20 cellular contexts compared by ENCODE assay signal in the genomic region with DNA sequence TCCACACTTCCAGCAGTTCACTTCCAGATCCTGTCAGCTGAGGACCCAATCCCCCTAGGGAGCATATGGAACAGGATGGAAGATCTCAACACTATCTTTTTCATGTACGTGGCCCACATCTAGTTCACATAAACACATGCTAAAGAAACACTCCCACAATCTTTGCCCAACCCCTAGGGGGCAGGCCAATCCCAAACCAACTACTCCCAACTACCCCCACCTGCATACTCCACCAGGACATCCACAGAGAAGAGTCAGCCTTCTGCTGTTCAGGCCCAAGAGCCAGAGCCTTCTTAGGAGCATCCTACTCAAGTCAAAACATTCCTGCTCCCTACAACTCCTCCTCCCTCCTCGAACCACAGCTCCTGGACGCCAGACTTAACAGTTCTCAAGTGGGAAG. TPM values are rescaled to one million over a fixed set of nuclear protein-coding genes. Genes with fewer than 3 reads are reported as not detected.
DNase-seq lines count a peak whose midpoint lies in the region; ATAC-seq, FAIRE-seq and TF ChIP-seq lines count a peak whose summit lies in the region.
"Had no signal": no experiment of that assay in that cellular context is flagged by ENCODE, and none has a peak within 500 bp of the region (broad histone marks: within the 10 kb centered on the region; RNA-seq: fewer than 3 reads in every experiment).

No MANE protein-coding gene starts in this region.

- no peak overlapping the region for H3K4ac ChIP-seq in H9 (ENCODE audit: low read depth, low read length)

- no peak overlapping the region for H4K5ac ChIP-seq in H9 (ENCODE audit: insufficient read length, low read depth, low read length)

- H3K27ac Mint-ChIP-seq in H9: no peak overlapping the region
- H3K27ac Mint-ChIP-seq: activated naive CD8-positive, alpha-beta T cell treated with anti-CD3 and anti-CD28 coated beads for 36 hours; CD4-positive, CD25-positive, alpha-beta regulatory T cell; effector memory CD8-positive, alpha-beta T cell had no signal

- H3K4me3 ChIP-seq in K562 (no peak overlapping the region), liver (ENCODE audit: low read depth in 1 of 3, low read length in 3 of 3) (no peak overlapping the region), spleen (no peak overlapping the region)
- H3K4me3 ChIP-seq: SK-N-MC had no signal

- no peak overlapping the region; a peak in 1 of 5 replicates for H3K4me3 Mint-ChIP-seq in H9
- H3K4me3 Mint-ChIP-seq: activated naive CD8-positive, alpha-beta T cell treated with anti-CD3 and anti-CD28 coated beads for 36 hours; CD4-positive, CD25-positive, alpha-beta regulatory T cell; effector memory CD8-positive, alpha-beta T cell had no signal

- H4K91ac ChIP-seq in H9 (ENCODE audit: insufficient read length, low read depth, low read length): no peak overlapping the region

- POLR2A ChIA-PET in K562 (lab: Yijun Ruan, JAX): no interaction called here

- no peak overlapping the region for H2BK20ac ChIP-seq in H9 (ENCODE audit: low read depth, low read length, poor library complexity, severe bottlenecking)

- WGBS in H9 (ENCODE audit: extremely low coverage, insufficient read length, low lambda C conversion rate): no CpG with 5 or more reads among the region's 3 CpGs
- WGBS in K562 (ENCODE audit: insufficient coverage, low coverage, missing lambda C conversion rate): 0% methylated on average over 3 of the region's 3 CpGs
- 67% methylated on average over 3 of the region's 3 CpGs for WGBS in liver
- 45 to 53% (median 48%) methylated on average over 3 of the region's 3 CpGs for WGBS in spleen, 5 donors

- no TSS peak for BruUV-seq in K562 (replicated peaks; lab: Mats Ljungman, UMichigan)

- H3K14ac ChIP-seq in H9 (ENCODE audit: insufficient read depth, low read length): no peak overlapping the region

- peaks cover 10 to 12% of the 10 kb centered on the region in 2 experiments for H3K9me3 Mint-ChIP-seq in H9
- H3K9me3 Mint-ChIP-seq: activated naive CD8-positive, alpha-beta T cell treated with anti-CD3 and anti-CD28 coated beads for 36 hours; effector memory CD8-positive, alpha-beta T cell had no signal

- H3K23ac ChIP-seq in H9 (ENCODE audit: insufficient read length, low read depth, low read length): no peak overlapping the region

- H2AFZ ChIP-seq in H9 (ENCODE audit: low read length) (no peak overlapping the region), K562 (ENCODE audit: low read depth, low read length) (no peak overlapping the region)

- H3K4me1 ChIP-seq in H9 (ENCODE audit: insufficient read depth, low read length) (peaks cover 6% of the 10 kb centered on the region; the same call in 1 of the 2 replicates), K562 (replicated peaks in 1 of 2; ENCODE audit: control insufficient read depth in 2 of 2, insufficient read depth in 2 of 2, low read length in 2 of 2) (no peaks in the 10 kb centered on the region), liver (ENCODE audit: control insufficient read depth in 4 of 4, insufficient read depth in 4 of 4, low read length in 3 of 4) (peaks cover 0 to 12% (median 5%) of the 10 kb centered on the region in 4 donors), spleen (peaks cover 0 to 10% (median 0%) of the 10 kb centered on the region in 6 donors)

- TF ChIP-seq EP300 in K562 (IDR thresholded peaks at IDR 0.05; ENCODE audit: low read length): no peak

- H3K9ac ChIP-seq in H9 (ENCODE audit: extremely low read depth, insufficient read length, low read length): no peak overlapping the region
- no peak overlapping the region for H3K9ac ChIP-seq in K562 (ENCODE audit: insufficient read depth in 1 of 2, low read depth in 2 of 2, low read length in 2 of 2)
- no peak overlapping the region for H3K9ac ChIP-seq in liver (ENCODE audit: low read depth in 1 of 2, low read length in 2 of 2)

- no peak overlapping the region for H3K56ac ChIP-seq in H9 (ENCODE audit: insufficient read length, low read depth, low read length)

- ATAC-seq in K562: peak; percentile 82
- ATAC-seq in GM21576 (IDR thresholded peaks at IDR 0.05; ENCODE audit: unreplicated experiment): no peak
- ATAC-seq: activated CD4-positive, CD25-positive, alpha-beta regulatory T cell treated with anti-CD3 and anti-CD28 coated beads, Interleukin-2, amount 50 U/mL, for 24 hours; effector memory CD8-positive, alpha-beta T cell; Panc1 had no signal

- no peak overlapping the region for H3K18ac ChIP-seq in H9 (ENCODE audit: insufficient read length, low read depth, low read length)

- TF ChIP-seq CTCF in H9 (conservative IDR thresholded peaks at IDR 0.05): peak; percentile 53
- TF ChIP-seq CTCF in K562 (IDR thresholded peaks at IDR 0.05 in 2 of 3, conservative IDR thresholded peaks at IDR 0.05 in 1 of 3; ENCODE audit: insufficient read depth in 2 of 3, low read depth in 1 of 3, low read length in 3 of 3): peak; percentile 34 to 50 (median 48); a peak in 5 of 6 replicates
- TF ChIP-seq CTCF in liver (IDR thresholded peaks at IDR 0.05; ENCODE audit: low read depth, low read length, missing input control): no peak
- peak in 4 of 11 experiments; percentile 13 to 17 (median 15) for TF ChIP-seq CTCF in spleen (IDR thresholded peaks at IDR 0.05 in 8 of 11, conservative IDR thresholded peaks at IDR 0.05 in 3 of 11)

- H3K27me3 Mint-ChIP-seq in H9 (ENCODE audit: low read depth): no peaks in the 10 kb centered on the region; the same call in 1 of the 2 replicates
- H3K27me3 Mint-ChIP-seq: activated naive CD8-positive, alpha-beta T cell treated with anti-CD3 and anti-CD28 coated beads for 36 hours had no signal

- H3K23me2 ChIP-seq in H9 (ENCODE audit: insufficient read length, low read depth, low read length, poor library complexity, severe bottlenecking): no peaks in the 10 kb centered on the region

- H3K79me1 ChIP-seq in H9 (ENCODE audit: insufficient read depth, low read depth, low read length, poor library complexity, severe bottlenecking): no peaks in the 10 kb centered on the region

- TF ChIP-seq POLR2A in K562 (conservative IDR thresholded peaks at IDR 0.05) (no peak), spleen (IDR thresholded peaks at IDR 0.05) (no peak)

- H3K27ac ChIP-seq in H9 (ENCODE audit: insufficient read length, low read depth, low read length) (no peak overlapping the region), K562 (ENCODE audit: extremely low read depth, low read depth, low read length) (no peak overlapping the region), liver (ENCODE audit: low read depth in 1 of 2, low read length in 2 of 2) (no peak overlapping the region), spleen (no peak overlapping the region)
- H3K27ac ChIP-seq: SK-N-MC had no signal

- H2BK12ac ChIP-seq in H9 (ENCODE audit: insufficient read length, low read depth, low read length): no peak overlapping the region

- no peak overlapping the region for H2BK15ac ChIP-seq in H9 (ENCODE audit: low read depth, low read length)

- CTCF ChIA-PET in K562 (lab: Yijun Ruan, JAX; ENCODE audit: low intra/inter-chr PET ratio): no interaction called here

- no peak overlapping the region for H2AK5ac ChIP-seq in H9 (ENCODE audit: insufficient read length, low read length)

- H3K36me3 Mint-ChIP-seq in H9 (ENCODE audit: insufficient read depth in 1 of 3, low read depth in 3 of 3): peaks cover 0 to 13% (median 10%) of the 10 kb centered on the region in 3 experiments; a peak in 5 of 7 replicates
- H3K36me3 Mint-ChIP-seq: activated naive CD8-positive, alpha-beta T cell treated with anti-CD3 and anti-CD28 coated beads for 36 hours; CD4-positive, CD25-positive, alpha-beta regulatory T cell had no signal

- in situ Hi-C loops in K562 (cut with MboI): loop anchor here (25.0 kb wide), 1 partner anchor 455 kb away; no protein-coding TSS in a partner anchor

- H3K27me3 ChIP-seq in H9 (ENCODE audit: insufficient read depth, low read length) (no peaks in the 10 kb centered on the region), K562 (ENCODE audit: control insufficient read depth in 2 of 2, insufficient read depth in 2 of 2, low read length in 2 of 2) (peaks cover 0 to 6% of the 10 kb centered on the region in 2 experiments; a peak in 2 of 5 replicates), liver (ENCODE audit: control insufficient read depth in 4 of 4, insufficient read depth in 4 of 4, low read length in 3 of 4) (no peaks in the 10 kb centered on the region), spleen (replicated peaks in 1 of 7) (no peaks in the 10 kb centered on the region)

- H2BK120ac ChIP-seq in H9 (ENCODE audit: low read depth, low read length, poor library complexity, severe bottlenecking): no peak overlapping the region

- no peak for FAIRE-seq in K562 (lab: Jason Lieb, UNC)

- no peak overlapping the region for H2BK5ac ChIP-seq in H9 (ENCODE audit: insufficient read length, low read length)

- no peaks in the 10 kb centered on the region for H3K79me2 ChIP-seq in H9 (ENCODE audit: insufficient read depth, low read length)
- no peaks in the 10 kb centered on the region for H3K79me2 ChIP-seq in K562 (ENCODE audit: control insufficient read depth, insufficient read depth, low read length)

- H3K9me3 ChIP-seq in H9 (ENCODE audit: control insufficient read depth, low read depth, low read length) (no peaks in the 10 kb centered on the region), K562 (replicated peaks; ENCODE audit: control insufficient read depth, insufficient read depth, low read depth, low read length) (no peaks in the 10 kb centered on the region), liver (ENCODE audit: control insufficient read depth in 4 of 4, low read length in 3 of 4) (no peaks in the 10 kb centered on the region), spleen (no peaks in the 10 kb centered on the region)

- no peaks in the 10 kb centered on the region for H4K20me1 ChIP-seq in H9 (ENCODE audit: control insufficient read depth, insufficient read depth, insufficient read length)
- H4K20me1 ChIP-seq in K562 (replicated peaks; ENCODE audit: control insufficient read depth, insufficient read depth, low read length): no peaks in the 10 kb centered on the region

- no peak overlapping the region for H3T11ph ChIP-seq in H9 (ENCODE audit: low read length)

- H3K9me1 ChIP-seq in K562 (ENCODE audit: control insufficient read depth, insufficient read depth, low read length): no peaks in the 10 kb centered on the region

- TF ChIP-seq RAD21 in K562 (CRISPR knock-in tag; conservative IDR thresholded peaks at IDR 0.05 in 1 of 2, IDR thresholded peaks at IDR 0.05 in 1 of 2) (peak in 1 of 2 experiments; percentile 11; a peak in 1 of 4 replicates), liver (IDR thresholded peaks at IDR 0.05) (peak; percentile 16 to 54)

- H3K4me2 ChIP-seq in H9 (ENCODE audit: insufficient read depth, insufficient read length, low read length): no peak overlapping the region
- H3K4me2 ChIP-seq in K562 (ENCODE audit: insufficient read depth, low read length): no peak overlapping the region

- H3K36me3 ChIP-seq in K562 (ENCODE audit: control insufficient read depth, insufficient read depth, low read length) (no peaks in the 10 kb centered on the region), liver (ENCODE audit: control insufficient read depth in 4 of 4, insufficient read depth in 3 of 4, low read depth in 1 of 4, low read length in 3 of 4) (no peaks in the 10 kb centered on the region), spleen (no peaks in the 10 kb centered on the region)

- no peak overlapping the region for H4K8ac ChIP-seq in H9 (replicated peaks; ENCODE audit: insufficient read length, low read depth, low read length)

- intact Hi-C loops in K562 (cut with micrococcal nuclease) (no loop called here), spleen (cut with DNase I; ENCODE audit: low total_unique reads) (no loop called here)

- peak; percentile 28 for DNase-seq in COLO829 (ENCODE audit: low spot score)
- DNase-seq in H9: peak; percentile 26
- DNase-seq in K562 (ENCODE audit: extremely low read depth in 1 of 4, low spot score in 3 of 4): peak; percentile 17 to 51 (median 46)
- DNase-seq in KG1 (lab: John Stamatoyannopoulos, UW): no peak
- no peak for DNase-seq in spleen
- DNase-seq in DMS153 treated with DMSO at 0.1 percent for 48 hours (lab: John Stamatoyannopoulos, UW; ENCODE audit: unreplicated experiment): no peak
- DNase-seq: activated naive CD8-positive, alpha-beta T cell treated with anti-CD3 and anti-CD28 coated beads for 36 hours; CD4-positive, CD25-positive, alpha-beta regulatory T cell; DMS153; effector memory CD8-positive, alpha-beta T cell; GOT3; NCI-H1436 treated with DMSO at 0.1 percent for 48 hours had no signal

- peaks cover 41 to 50% of the 10 kb centered on the region in 2 experiments for H3K4me1 Mint-ChIP-seq in H9
- H3K4me1 Mint-ChIP-seq: activated naive CD8-positive, alpha-beta T cell treated with anti-CD3 and anti-CD28 coated beads for 36 hours; CD4-positive, CD25-positive, alpha-beta regulatory T cell had no signal

RNA-seq across cellular contexts. Expression of gene SLC5A9, which starts 5.6 kb away (rescaled TPM):
- total RNA-seq in H9 (2021) (0.22 TPM in 1 of 2 replicates, not detected in the other), K562 (2014; rRNA removed) (not detected in 2 replicates), K562 (2014; rRNA removed; fragmentation: Illumina TruSeq; extraction: Trizol) (not detected in 2 replicates), K562 (2015; rRNA removed; fragmentation: Illumina TruSeq; extraction: Trizol) (not detected in 2 replicates), K562 (2021) (not detected in 2 replicates), liver (1 to 10 TPM; 5.7 to 6.5 TPM), spleen (1 to 10 TPM in 2 of 7 donors, under 1 TPM in 5; 0.51 to 2.1 (median 0.82) TPM)
- not detected in 2 replicates for total RNA-seq in K562 (2011; cell fraction: chromatin; rRNA removed; ENCODE audit: low replicate concordance)
- not detected in 2 replicates for total RNA-seq in K562 (2011; cell fraction: nucleolus; rRNA removed)
- not detected in 2 replicates for total RNA-seq in K562 (2011; cell fraction: nucleoplasm; rRNA removed)
- polyA plus RNA-seq in K562 (2011; rRNA removed) (not detected in 2 replicates), K562 (2014; fragmentation: Illumina TruSeq; extraction: Trizol) (not detected in 2 replicates), K562 (2014; fragmentation: Nextera tagmentation; extraction: Ambion mirVana) (not detected), K562 (2014; rRNA removed) (not detected in 2 replicates), liver (1 to 10 TPM in 1 of 2 donors, under 1 TPM in 1; 0.78 to 6.3 TPM), spleen (1 to 10 TPM in 2 of 3 donors, under 1 TPM in 1; 0.72 to 1.3 (median 1.3) TPM)
- not detected in 2 replicates for polyA plus RNA-seq in K562 (2011; cell fraction: cytosol; rRNA removed)
- polyA plus RNA-seq in K562 (2011; cell fraction: nucleus; rRNA removed): 0.04 TPM in 1 of 2 replicates, not detected in the other
- not detected in 2 replicates for polyA plus RNA-seq in K562 (2012)
- polyA minus RNA-seq in K562 (2011; rRNA and poly(A)+ RNA removed): not detected in 2 replicates
- polyA minus RNA-seq in K562 (2011; cell fraction: cytosol; rRNA and poly(A)+ RNA removed): not detected in 2 replicates
- not detected in 2 replicates for polyA minus RNA-seq in K562 (2011; cell fraction: nucleus; rRNA and poly(A)+ RNA removed)
- total RNA-seq: activated CD8-positive, alpha-beta memory T cell treated with anti-CD3 and anti-CD28 coated beads for 36 hours; activated naive CD8-positive, alpha-beta T cell treated with anti-CD3 and anti-CD28 coated beads for 36 hours; CD4-positive, CD25-positive, alpha-beta regulatory T cell; MCF 10A had no signal
- polyA plus RNA-seq: AG04450; CD4-positive, CD25-positive, alpha-beta regulatory T cell had no signal

Comparison
In these comparisons a context has a peak if more than half of its experiments do, and no peak if none do; other contexts are left out.
1. DNase-seq: peak in COLO829 (single experiment), H9 (single experiment) and K562 (4 of 4); none in KG1 (single experiment), spleen (single experiment) and DMS153 treated with DMSO at 0.1 percent for 48 hours (single experiment).